Comparison of ENCODE assay signal across 22 cellular contexts in genomic region chr2:163369111-163369510, GRCh38.
"Had no signal": no experiment of that assay in that cellular context is flagged by ENCODE, and none has a peak within 500 bp of the region (broad histone marks: within the 10 kb centered on the region; RNA-seq: fewer than 3 reads in every experiment).

No MANE protein-coding gene starts in this region.

- ATAC-seq: PC-3, Right ventricle myocardium inferior, SK-N-SH treated with all-trans-retinoic acid at 6 μM for 48 hours had no signal

- DNase-seq: IMR-90, Karpas-422, KG1, MV-4-11, NCI-H1048, NCI-H1105, NCI-H1417, NCI-H1436 treated with DMSO at 0.1 percent for 48 hours, NCI-H1694, NCI-H187 treated with DMSO at 0.1 percent for 48 hours, NCI-H2029 treated with DMSO at 0.1 percent for 48 hours, NCI-H2171, NCI-H226, NCI-H446, NCI-H510A treated with DMSO at 0.1 percent for 48 hours, NCI-H526, PC-3, Peyer's patch, SHP77 treated with DMSO at 0.1 percent for 48 hours, T-helper 1 cell had no signal
